In the genomic region with DNA sequence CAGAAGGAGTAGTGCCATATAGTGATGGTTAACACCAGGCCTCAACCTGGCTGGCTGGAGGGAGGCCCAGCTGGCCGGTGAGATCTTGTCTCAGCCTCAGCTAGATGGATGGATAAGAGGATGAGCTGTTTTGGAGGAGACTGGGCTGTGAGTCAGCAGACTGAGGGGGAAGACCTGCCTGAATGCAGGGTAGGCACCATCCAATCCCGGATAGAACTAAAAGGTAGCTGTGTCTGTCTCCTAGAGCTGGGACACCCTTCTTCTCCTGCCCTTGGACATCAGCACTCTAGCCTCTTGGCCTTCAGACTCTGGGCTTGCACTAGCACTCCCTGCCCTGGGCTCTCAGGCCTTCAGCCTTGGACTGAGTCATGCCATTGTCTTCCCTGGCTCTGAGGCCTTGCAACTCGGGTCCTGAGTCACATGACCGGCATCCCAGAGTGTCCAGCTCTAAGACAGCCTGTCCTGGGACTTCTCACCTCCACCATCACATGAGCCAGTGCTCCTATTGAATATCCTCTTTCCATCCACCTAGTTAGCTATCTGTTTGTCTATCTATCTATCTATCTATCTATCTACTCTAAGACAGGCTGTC, we compare ENCODE assay signal across 13 cellular contexts.
DNase-seq lines count a peak whose midpoint lies in the region; ATAC-seq, FAIRE-seq and TF ChIP-seq lines count a peak whose summit lies in the region.
"Had no signal": no experiment of that assay in that cellular context is flagged by ENCODE, and none has a peak within 500 bp of the region (broad histone marks: within the 10 kb centered on the region; RNA-seq: fewer than 3 reads in every experiment).

No MANE protein-coding gene starts in this region.

- no peak for TF ChIP-seq CTCF in epithelial cell of proximal tubule (conservative IDR thresholded peaks at IDR 0.05; ENCODE audit: low read depth, low read length)
- no peak for TF ChIP-seq CTCF in WERI-Rb-1 (IDR thresholded peaks at IDR 0.05; ENCODE audit: low read depth, low read length)

- H3K4me3 ChIP-seq in epithelial cell of proximal tubule (ENCODE audit: low read depth, low read length) = no peak overlapping the region
- H3K4me3 ChIP-seq in WERI-Rb-1 (ENCODE audit: low read depth, low read length) = no peak overlapping the region

- H3K27me3 ChIP-seq in WERI-Rb-1 (ENCODE audit: insufficient read depth, low read depth, severe bottlenecking) = no peaks in the 10 kb centered on the region

- no peaks in the 10 kb centered on the region for H3K9me3 ChIP-seq in WERI-Rb-1 (ENCODE audit: severe bottlenecking)

- H3K36me3 ChIP-seq in WERI-Rb-1 = no peaks in the 10 kb centered on the region

- no peak for FAIRE-seq in RCC 7860 (lab: Jason Lieb, UNC)

- H3K27ac ChIP-seq in WERI-Rb-1 = no peak overlapping the region
- H3K27ac ChIP-seq: KMS-11 had no signal

- DNase-seq in ELR (ENCODE audit: low read depth) (peak; percentile 73), RCC 7860 (ENCODE audit: low spot score) (peak; percentile 30), epithelial cell of proximal tubule (ENCODE audit: low read depth) (peak; percentile 12), myocyte (ENCODE audit: low read depth) (peak; percentile 34), HUDEP-2 (lab: John Stamatoyannopoulos, UW; ENCODE audit: unreplicated experiment in 76 of 76) (no peak), WERI-Rb-1 (no peak)
- DNase-seq in effector CD8-positive, alpha-beta T cell (lab: John Stamatoyannopoulos, UW) = no peak
- DNase-seq: activated T-cell treated with anti-CD3 and anti-CD28 coated beads, Interleukin-2, amount 50 U/mL, for 72 hours; DMS 273 treated with DMSO at 0.1 percent for 48 hours; NCI-H2081; NCI-H774 had no signal

- ATAC-seq in GM21737 (IDR thresholded peaks at IDR 0.05; ENCODE audit: unreplicated experiment) = no peak
- ATAC-seq: activated T-cell treated with anti-CD3 and anti-CD28 coated beads, Interleukin-2, amount 50 U/mL, for 72 hours had no signal

Comparison
In these comparisons a context has a peak if more than half of its experiments do, and no peak if none do; other contexts are left out.
1. DNase-seq: peak in ELR (single experiment), RCC 7860 (single experiment), epithelial cell of proximal tubule (single experiment) and myocyte (single experiment); none in HUDEP-2 (0 of 76), WERI-Rb-1 (single experiment) and effector CD8-positive, alpha-beta T cell (single experiment).